In genomic region chrX:108735087-108735679, GRCh38 we compare ENCODE assay signal across 8 cellular contexts. TPM values are rescaled to one million over a fixed set of nuclear protein-coding genes. Genes with fewer than 3 reads are reported as not detected.
DNase-seq lines count a peak whose midpoint lies in the region; TF ChIP-seq lines count a peak whose summit lies in the region.

No MANE protein-coding gene starts in this region.

- no peak for TF ChIP-seq EP300 in tibial nerve (IDR thresholded peaks at IDR 0.05)

- H3K4me2 ChIP-seq in hepatocyte, result peak overlapping the region; percentile 93

- no peaks in the 10 kb centered on the region for H3K9me3 ChIP-seq in hepatocyte (ENCODE audit: low read depth)
- no peaks in the 10 kb centered on the region for H3K9me3 ChIP-seq in tibial nerve

- TF ChIP-seq POLR2A in tibial nerve (IDR thresholded peaks at IDR 0.05), result no peak

- H3K36me3 ChIP-seq in hepatocyte (replicated peaks; ENCODE audit: insufficient read depth, low read depth) (no peaks in the 10 kb centered on the region), tibial nerve (no peaks in the 10 kb centered on the region)

- H2AFZ ChIP-seq in hepatocyte, result peak overlapping the region; percentile 53

- H3K79me2 ChIP-seq in hepatocyte, result no peaks in the 10 kb centered on the region

- TF ChIP-seq CTCF in hepatocyte (IDR thresholded peaks at IDR 0.05; ENCODE audit: poor library complexity) (peak; percentile 9), tibial nerve (IDR thresholded peaks at IDR 0.05) (no peak)

- H3K27me3 ChIP-seq in hepatocyte (peaks cover 73% of the 10 kb centered on the region), tibial nerve (peaks cover 0 to 91% of the 10 kb centered on the region in 2 donors)

- WGBS in hepatocyte (ENCODE audit: low lambda C conversion rate, missing lambda C conversion rate), result 40% methylated on average over 36 of the region's 36 CpGs
- 47% methylated on average over 18 of the region's 36 CpGs; no CpG with 5 or more reads in 1 of the 2 donors for WGBS in tibial nerve, 2 donors

- DNase-seq in NCI-H2081 (lab: John Stamatoyannopoulos, UW) (peak; percentile 33 to 54), NCI-H2081 treated with DMSO at 0.1 percent for 48 hours (lab: John Stamatoyannopoulos, UW) (no peak), NCI-H345 (lab: John Stamatoyannopoulos, UW) (peak; percentile 14), hepatocyte (ENCODE audit: low spot score) (peak; percentile 34), retina (peak; percentile 58), RPMI8226 (no peak), tibial nerve (ENCODE audit: low spot score in 2 of 2) (no peak), T-helper 2 cell (no peak)

- H3K4me1 ChIP-seq in hepatocyte (ENCODE audit: insufficient read depth), result no peaks in the 10 kb centered on the region
- peaks cover 0 to 15% (median 0%) of the 10 kb centered on the region in 4 donors for H3K4me1 ChIP-seq in tibial nerve

- H3K9me2 ChIP-seq in hepatocyte (replicated peaks; ENCODE audit: insufficient read depth), result no peaks in the 10 kb centered on the region

- no peak overlapping the region for H3K4me3 ChIP-seq in hepatocyte
- peak overlapping the region in 2 of 4 donors; percentile 21 to 58 for H3K4me3 ChIP-seq in tibial nerve

- H4K20me1 ChIP-seq in hepatocyte (ENCODE audit: insufficient read depth, poor library complexity, severe bottlenecking), result no peaks in the 10 kb centered on the region

- H3K27ac ChIP-seq in hepatocyte (no peak overlapping the region), tibial nerve (peak overlapping the region in 1 of 4 donors; percentile 67)

RNA-seq across cellular contexts. Expression of gene IRS4, which starts 1.2 kb away (rescaled TPM):
- total RNA-seq in hepatocyte, result 0.70 and 1.0 TPM in 2 replicates
- 0.62 TPM in 1 of 2 replicates, not detected in the other for polyA plus RNA-seq in hepatocyte
- total RNA-seq in tibial nerve, result 1 to 10 TPM in 1 of 4 donors, under 1 TPM in 3; 0.22 to 1.5 (median 0.64) TPM

Comparison
In these comparisons a context has a peak if more than half of its experiments do, and no peak if none do; other contexts are left out.
1. DNase-seq: peak in NCI-H2081 (2 of 2), NCI-H345 (single experiment), hepatocyte (single experiment) and retina (single experiment); none in NCI-H2081 treated with DMSO at 0.1 percent for 48 hours (single experiment), RPMI8226 (single experiment), tibial nerve (0 of 2) and T-helper 2 cell (0 of 5).